9 cellular contexts compared by ENCODE assay signal in genomic region chr13:49240017-49240416, GRCh38. TPM values are rescaled to one million over a fixed set of nuclear protein-coding genes. Genes with fewer than 3 reads are reported as not detected.
DNase-seq lines count a peak whose midpoint lies in the region; ATAC-seq and TF ChIP-seq lines count a peak whose summit lies in the region.
"Had no signal": no experiment of that assay in that cellular context is flagged by ENCODE, and none has a peak within 500 bp of the region (broad histone marks: within the 10 kb centered on the region; RNA-seq: fewer than 3 reads in every experiment).

No MANE protein-coding gene starts in this region.

- H3K9me3 Mint-ChIP-seq in MCF 10A (ENCODE audit: unreplicated experiment), result no peaks in the 10 kb centered on the region

- peaks cover 0 to 4% of the 10 kb centered on the region in 2 donors for H3K9me3 ChIP-seq in breast epithelium

- H3K4me1 Mint-ChIP-seq in MCF 10A (ENCODE audit: insufficient read depth, unreplicated experiment), result no peaks in the 10 kb centered on the region

- CTCF ChIA-PET in MCF 10A (lab: Yijun Ruan, JAX), result interaction anchor here (0.6 to 1.7 kb wide), 4 partner anchors 8 to 391 kb away, joined by 3 to 6 read pairs (median 4); partner anchors contain the start of gene CDADC1

- no peak for ATAC-seq in GM19467 (IDR thresholded peaks at IDR 0.05; ENCODE audit: unreplicated experiment)
- ATAC-seq in GM21529 (IDR thresholded peaks at IDR 0.05; ENCODE audit: unreplicated experiment), result no peak
- ATAC-seq in HG02938 (IDR thresholded peaks at IDR 0.05; ENCODE audit: unreplicated experiment), result no peak

- BruUV-seq in MCF 10A (replicated peaks; lab: Mats Ljungman, UMichigan), result no TSS peak

- H3K4me3 Mint-ChIP-seq in MCF 10A (ENCODE audit: unreplicated experiment), result no peak overlapping the region

- peak; percentile 57 for DNase-seq in MCF 10A (ENCODE audit: unreplicated experiment)
- DNase-seq in breast epithelium (ENCODE audit: low spot score in 2 of 2), result no peak
- no peak for DNase-seq in LNCaP clone FGC (ENCODE audit: low read depth)
- DNase-seq in activated T-cell treated with anti-CD3 and anti-CD28 coated beads, Interleukin-2, amount 50 U/mL, for 1 hour, result peak; percentile 40
- DNase-seq in kidney tubule cell (ENCODE audit: low spot score), result peak; percentile 34

- no peak overlapping the region for H3K27ac ChIP-seq in breast epithelium

- TF ChIP-seq CTCF in MCF 10A (IDR thresholded peaks at IDR 0.05; ENCODE audit: unreplicated experiment), result peak; percentile 38
- TF ChIP-seq CTCF in breast epithelium (IDR thresholded peaks at IDR 0.05), result no peak
- TF ChIP-seq CTCF in LNCaP clone FGC (IDR thresholded peaks at IDR 0.05; ENCODE audit: control insufficient read depth, extremely low read depth, insufficient read depth), result peak; percentile 50

- H3K36me3 ChIP-seq in breast epithelium, result no peaks in the 10 kb centered on the region

- POLR2A ChIA-PET in MCF 10A (lab: Yijun Ruan, JAX), result interaction anchor here (2.9 kb wide), 1 partner anchor 8 kb away, joined by 20 read pairs; the partner anchor contains the start of gene CDADC1

- no peak overlapping the region for H3K27ac Mint-ChIP-seq in MCF 10A (ENCODE audit: low read depth, unreplicated experiment)

- H3K4me3 ChIP-seq in breast epithelium (no peak overlapping the region), LNCaP clone FGC (ENCODE audit: low read depth, low read length) (no peak overlapping the region)

- no peaks in the 10 kb centered on the region for H3K4me1 ChIP-seq in breast epithelium

- H3K27me3 Mint-ChIP-seq in MCF 10A (ENCODE audit: insufficient read depth, unreplicated experiment), result no peaks in the 10 kb centered on the region

- intact Hi-C loops in MCF 10A (cut with micrococcal nuclease), result loop anchor here (1.0 kb wide), 2 partner anchors 41 to 367 kb away; no protein-coding TSS in a partner anchor
- intact Hi-C loops in breast epithelium (cut with DNase I; ENCODE audit: low total_unique reads), result no loop called here

- H3K27me3 ChIP-seq in breast epithelium, result no peaks in the 10 kb centered on the region

- no peaks in the 10 kb centered on the region for H3K36me3 Mint-ChIP-seq in MCF 10A (ENCODE audit: insufficient read depth, unreplicated experiment)

- TF ChIP-seq POLR2A in breast epithelium (IDR thresholded peaks at IDR 0.05), result no peak

RNA-seq across cellular contexts. Expression of gene CDADC1, which starts 7.7 kb away (rescaled TPM):
- total RNA-seq in MCF 10A (2022) (8.0 and 9.4 TPM in 2 replicates), breast epithelium (1 to 10 TPM; 7.3 to 8.5 (median 8.2) TPM)

RNA-seq across cellular contexts. Expression of gene MLNR, which starts 19.9 kb away (rescaled TPM):
- total RNA-seq in MCF 10A (2022) (not detected in 2 replicates), breast epithelium (not detected)
- total RNA-seq: dermis microvascular lymphatic vessel endothelial cell had no signal

Comparison
In these comparisons a context has a peak if more than half of its experiments do, and no peak if none do; other contexts are left out.
1. DNase-seq: peak in MCF 10A (single experiment), activated T-cell treated with anti-CD3 and anti-CD28 coated beads, Interleukin-2, amount 50 U/mL, for 1 hour (single experiment) and kidney tubule cell (single experiment); none in breast epithelium (0 of 2) and LNCaP clone FGC (single experiment).
2. CTCF ChIP-seq: peak in MCF 10A (single experiment) and LNCaP clone FGC (single experiment); none in breast epithelium (0 of 3).